ENCODE assay signal across 23 cellular contexts in genomic region chr7:26639111-26639510, GRCh38.
DNase-seq lines count a peak whose midpoint lies in the region; TF ChIP-seq lines count a peak whose summit lies in the region.
"Had no signal": no experiment of that assay in that cellular context is flagged by ENCODE, and none has a peak within 500 bp of the region (broad histone marks: within the 10 kb centered on the region; RNA-seq: fewer than 3 reads in every experiment).

No MANE protein-coding gene starts in this region.

- TF ChIP-seq CTCF in HEK293 (tag by site-specific recombination; IDR thresholded peaks at IDR 0.05), result no peak
- TF ChIP-seq CTCF in stomach (IDR thresholded peaks at IDR 0.05), result no peak

- peak; percentile 16 for DNase-seq in ecto neural progenitor cell (ENCODE audit: low spot score)
- DNase-seq in trophoblast cell, result no peak
- no peak for DNase-seq in germinal center (ENCODE audit: low spot score)
- DNase-seq in UCSD-AML1 (lab: John Stamatoyannopoulos, UW; ENCODE audit: unreplicated experiment), result no peak
- DNase-seq in stomach, result no peak
- DNase-seq: 8988T; ACHN; BE2C; C1 segment of cervical spinal cord; CD4-positive, alpha-beta memory T cell; CD4-positive, CD25-positive, alpha-beta regulatory T cell; CD8-positive, alpha-beta memory T cell; COR-L47; DMS 273 treated with DMSO at 0.1 percent for 48 hours; DMS153; DMS53; DMS79; DND-41; EL; GDM1 had no signal

- no peak overlapping the region for H3K4ac ChIP-seq in trophoblast cell (ENCODE audit: low read depth, low read length)

- H3K4me2 ChIP-seq in trophoblast cell (ENCODE audit: low read length), result no peak overlapping the region
- H3K4me2 ChIP-seq: BLaER1 had no signal

- no peak overlapping the region for H3K27ac ChIP-seq in HEK293 (ENCODE audit: extremely low read depth, low read depth, low read length)
- no peak overlapping the region for H3K27ac ChIP-seq in trophoblast cell (ENCODE audit: low read depth, low read length)
- H3K27ac ChIP-seq in stomach, result no peak overlapping the region
- H3K27ac ChIP-seq: BLaER1 had no signal

- WGBS in trophoblast cell (ENCODE audit: extremely low coverage, insufficient coverage, insufficient read length), result no CpG with 5 or more reads among the region's 4 CpGs
- WGBS in stomach, 5 donors, result 92 to 100% (median 94%) methylated on average over 4 of the region's 4 CpGs

- no peak overlapping the region for H2AK5ac ChIP-seq in trophoblast cell (ENCODE audit: low read length)

- H4K91ac ChIP-seq in trophoblast cell (ENCODE audit: low read depth, low read length), result no peak overlapping the region

- H3K79me2 ChIP-seq in trophoblast cell (ENCODE audit: control insufficient read depth, insufficient read depth, low read length, poor library complexity), result no peaks in the 10 kb centered on the region

- no peak overlapping the region for H2AFZ ChIP-seq in trophoblast cell (ENCODE audit: insufficient read depth, low read length, poor library complexity)

- no peak overlapping the region for H3K23ac ChIP-seq in trophoblast cell (ENCODE audit: low read length)

- no peak overlapping the region for H2BK12ac ChIP-seq in trophoblast cell (ENCODE audit: low read length)

- no peaks in the 10 kb centered on the region for H3K79me1 ChIP-seq in trophoblast cell (ENCODE audit: low read length)

- no peaks in the 10 kb centered on the region for H3K27me3 ChIP-seq in trophoblast cell (ENCODE audit: insufficient read depth, low read length)
- peaks cover 0 to 4% (median 0%) of the 10 kb centered on the region in 3 donors for H3K27me3 ChIP-seq in stomach
- H3K27me3 ChIP-seq: BE2C, BLaER1 had no signal

- no peak overlapping the region for H2BK5ac ChIP-seq in trophoblast cell (ENCODE audit: low read depth, low read length, poor library complexity)

- H3K4me3 ChIP-seq in HEK293 (ENCODE audit: low read depth, low read length) (no peak overlapping the region), trophoblast cell (ENCODE audit: low read depth, low read length) (peak overlapping the region; percentile 50), stomach (no peak overlapping the region)
- H3K4me3 ChIP-seq: BLaER1, GM12878 had no signal

- H3K4me1 ChIP-seq in HEK293 (ENCODE audit: control insufficient read depth, insufficient read depth, low read length) (no peaks in the 10 kb centered on the region), trophoblast cell (ENCODE audit: control insufficient read depth in 1 of 2, insufficient read depth in 2 of 2, low read length in 2 of 2) (no peaks in the 10 kb centered on the region), stomach (no peaks in the 10 kb centered on the region)
- H3K4me1 ChIP-seq: BE2C, BLaER1 had no signal

- no peak for TF ChIP-seq POLR2A in stomach (IDR thresholded peaks at IDR 0.05)

- intact Hi-C loops in stomach (cut with DNase I; ENCODE audit: low total_unique reads), result no loop called here

- H4K12ac ChIP-seq in trophoblast cell (ENCODE audit: low read depth, low read length), result no peak overlapping the region

- H3K36me3 ChIP-seq in HEK293 (ENCODE audit: control insufficient read depth in 2 of 2, insufficient read depth in 1 of 2, low read length in 2 of 2), result no peaks in the 10 kb centered on the region; a peak in 1 of 3 replicates
- H3K36me3 ChIP-seq in trophoblast cell (ENCODE audit: control insufficient read depth in 1 of 2, insufficient read depth in 2 of 2, low read length in 2 of 2), result no peaks in the 10 kb centered on the region
- no peaks in the 10 kb centered on the region for H3K36me3 ChIP-seq in stomach
- H3K36me3 ChIP-seq: BE2C, BLaER1 had no signal

- H3K14ac ChIP-seq in trophoblast cell (ENCODE audit: low read length), result no peak overlapping the region

- H3K9ac ChIP-seq in trophoblast cell (ENCODE audit: low read length), result no peak overlapping the region
- H3K9ac ChIP-seq: BLaER1 had no signal

- POLR2A ChIA-PET in HEK293 (lab: Yijun Ruan, JAX), result no interaction called here

- no peak overlapping the region for H4K8ac ChIP-seq in trophoblast cell (ENCODE audit: low read depth, low read length)

- H3K18ac ChIP-seq in trophoblast cell (ENCODE audit: low read length), result no peak overlapping the region

- no peak for TF ChIP-seq EP300 in stomach (IDR thresholded peaks at IDR 0.05)

- H2BK120ac ChIP-seq in trophoblast cell (ENCODE audit: insufficient read depth, low read length, poor library complexity), result no peak overlapping the region

- CTCF ChIA-PET in HEK293 (lab: Yijun Ruan, JAX), result no interaction called here

- H3K9me3 ChIP-seq in HEK293 (ENCODE audit: control insufficient read depth, insufficient read depth, low read depth, low read length), result no peaks in the 10 kb centered on the region
- peaks cover 3% of the 10 kb centered on the region for H3K9me3 ChIP-seq in trophoblast cell (ENCODE audit: insufficient read depth, low read depth, low read length)
- no peaks in the 10 kb centered on the region for H3K9me3 ChIP-seq in stomach
- H3K9me3 ChIP-seq: BE2C, BLaER1 had no signal

TF ChIP-seq in HEK293, 187 proteins besides CTCF, POLR2A, EP300 and RAD21:
- no peak for TF ChIP-seq ZNF513 (tag by site-specific recombination; IDR thresholded peaks at IDR 0.05)
- TF ChIP-seq SCRT1 (tag by site-specific recombination; IDR thresholded peaks at IDR 0.05; ENCODE audit: borderline replicate concordance), result no peak
- TF ChIP-seq ZNF548 (tag by site-specific recombination; IDR thresholded peaks at IDR 0.05), result peak; percentile 51; the same call in 1 of the 2 replicates
- no peak for TF ChIP-seq ZNF18 (tag by site-specific recombination; IDR thresholded peaks at IDR 0.05)
- TF ChIP-seq ZNF837 (tag by site-specific recombination; IDR thresholded peaks at IDR 0.05), result no peak
- no peak for TF ChIP-seq ZNF223 (tag by site-specific recombination; IDR thresholded peaks at IDR 0.05)
- no peak for TF ChIP-seq ZNF670 (tag by site-specific recombination; IDR thresholded peaks at IDR 0.05; ENCODE audit: low read depth)
- TF ChIP-seq ZNF488 (tag by site-specific recombination; IDR thresholded peaks at IDR 0.05), result no peak
